ENCODE assay signal across 11 cellular contexts in genomic region chr7:137967143-137968018, GRCh38. TPM values are rescaled to one million over a fixed set of nuclear protein-coding genes. Genes with fewer than 3 reads are reported as not detected.
DNase-seq lines count a peak whose midpoint lies in the region; TF ChIP-seq lines count a peak whose summit lies in the region.
"Had no signal": no experiment of that assay in that cellular context is flagged by ENCODE, and none has a peak within 500 bp of the region (broad histone marks: within the 10 kb centered on the region; RNA-seq: fewer than 3 reads in every experiment).

No MANE protein-coding gene starts in this region.

- POLR2A ChIA-PET in A673 (lab: Charles Lee; ENCODE audit: low non-redundant PET): no interaction called here

- H3K27ac ChIP-seq in A673 (ENCODE audit: low read depth, low read length, poor library complexity, severe bottlenecking): peak overlapping the region; percentile 15
- peak overlapping the region; percentile 85 to 87 for H3K27ac ChIP-seq in ascending aorta
- H3K27ac ChIP-seq: BLaER1 had no signal

- no peak overlapping the region for H3K4me3 ChIP-seq in A673 (ENCODE audit: low read depth, low read length, poor library complexity, severe bottlenecking)
- H3K4me3 ChIP-seq in ascending aorta: peak overlapping the region in 1 of 2 donors; percentile 14
- H3K4me3 ChIP-seq: BLaER1 had no signal

- H3K4me1 ChIP-seq in A673 (ENCODE audit: insufficient read depth, low read length, poor library complexity, severe bottlenecking) (peaks cover 21% of the 10 kb centered on the region), ascending aorta (peaks cover 17 to 70% of the 10 kb centered on the region in 2 donors)
- H3K4me1 ChIP-seq: BLaER1 had no signal

- BruUV-seq in A673 (replicated peaks; lab: Mats Ljungman, UMichigan): no TSS peak

- DNase-seq in A673 (ENCODE audit: low spot score) (no peak), HS-27A (ENCODE audit: low read depth) (peak; percentile 43), ascending aorta (ENCODE audit: low spot score in 2 of 2) (peak in 1 of 2 donors; percentile 77), left kidney (ENCODE audit: low read depth, low spot score) (peak; percentile 13), SHP77 treated with DMSO at 0.1 percent for 48 hours (lab: John Stamatoyannopoulos, UW) (no peak), NCI-H2196 (lab: John Stamatoyannopoulos, UW; ENCODE audit: unreplicated experiment) (no peak), NCI-H1105 (lab: John Stamatoyannopoulos, UW) (no peak)
- DNase-seq in activated CD4-positive, alpha-beta T cell treated with anti-CD3 and anti-CD28 coated beads for 48 hours: no peak
- DNase-seq: MM.1S, naive B cell had no signal

- intact Hi-C loops in A673 (cut with micrococcal nuclease; ENCODE audit: unreplicated experiment) (no loop called here), ascending aorta (cut with DNase I) (loop anchor here (2.0 kb wide), 1 partner anchor 17 kb away; no protein-coding TSS in a partner anchor)

- CTCF ChIA-PET in A673 (lab: Charles Lee): no interaction called here

- no peaks in the 10 kb centered on the region for H3K27me3 ChIP-seq in A673 (replicated peaks; ENCODE audit: insufficient read depth, low read depth, low read length, poor library complexity)
- H3K27me3 ChIP-seq in ascending aorta: no peaks in the 10 kb centered on the region
- H3K27me3 ChIP-seq: BLaER1 had no signal

- TF ChIP-seq CTCF in A673 (conservative IDR thresholded peaks at IDR 0.05; ENCODE audit: low read depth, low read length) (no peak), ascending aorta (IDR thresholded peaks at IDR 0.05) (no peak)

- no peaks in the 10 kb centered on the region for H3K9me3 ChIP-seq in A673 (ENCODE audit: low read depth, low read length, poor library complexity, severe bottlenecking)
- no peaks in the 10 kb centered on the region for H3K9me3 ChIP-seq in ascending aorta

- no peaks in the 10 kb centered on the region for H3K36me3 ChIP-seq in A673 (ENCODE audit: insufficient read depth, low read length, poor library complexity, severe bottlenecking)
- H3K36me3 ChIP-seq in ascending aorta: no peaks in the 10 kb centered on the region

RNA-seq across cellular contexts. Expression of gene CREB3L2, which starts 34.5 kb away (rescaled TPM):
- total RNA-seq in A673 (2021) (17.0 and 20.4 TPM in 2 replicates), ascending aorta (38.5 TPM)

Comparison
In these comparisons a context has a peak if more than half of its experiments do, and no peak if none do; other contexts are left out.
1. DNase-seq: peak in HS-27A (single experiment) and left kidney (single experiment); none in A673 (single experiment), activated CD4-positive, alpha-beta T cell treated with anti-CD3 and anti-CD28 coated beads for 48 hours (single experiment), SHP77 treated with DMSO at 0.1 percent for 48 hours (single experiment), NCI-H2196 (single experiment) and NCI-H1105 (single experiment).